16 cellular contexts compared by ENCODE assay signal in the genomic region with DNA sequence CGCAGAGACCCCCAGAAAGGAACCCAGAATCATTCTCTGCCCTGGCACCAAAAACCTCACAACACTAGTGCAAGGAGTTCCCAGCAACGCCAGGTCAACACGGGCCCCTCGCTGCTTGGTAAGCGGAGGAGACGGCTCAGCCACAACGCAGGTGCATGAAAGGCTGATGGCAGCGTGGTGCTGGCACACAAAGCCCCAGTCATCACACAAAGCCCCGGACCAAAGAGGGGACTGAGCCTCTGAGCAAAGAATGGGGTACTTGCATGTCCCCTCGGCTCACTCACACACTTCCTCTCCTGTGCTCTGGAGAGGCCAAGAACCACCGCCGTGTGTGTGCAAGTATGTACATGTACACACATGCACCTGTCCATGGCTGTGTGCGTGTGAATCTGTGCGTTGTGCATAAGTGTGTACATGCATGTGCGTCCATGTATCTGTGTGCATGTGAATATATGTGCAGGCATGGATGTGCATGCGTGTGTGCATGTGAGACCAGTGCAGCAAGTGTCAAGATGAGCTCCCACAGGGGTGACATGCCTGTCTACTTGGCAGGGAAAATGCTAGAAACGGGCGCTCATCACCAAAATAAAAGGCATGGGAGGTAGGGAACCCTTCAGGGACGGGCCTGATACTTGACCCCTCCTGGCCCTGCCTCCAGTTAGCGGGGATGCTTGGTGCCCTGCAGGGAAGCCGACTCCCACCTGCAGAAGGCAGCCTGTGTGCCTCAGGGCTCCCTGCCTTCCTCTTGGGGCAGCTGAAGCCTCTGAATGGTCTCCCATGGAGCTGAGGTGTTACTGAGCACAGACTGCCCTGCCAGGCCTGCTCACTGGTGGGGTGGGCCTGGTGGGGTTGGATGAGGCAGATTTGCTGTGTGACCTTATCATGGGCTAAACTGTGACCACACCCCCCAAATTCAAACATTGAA.
DNase-seq lines count a peak whose midpoint lies in the region; ATAC-seq, FAIRE-seq and TF ChIP-seq lines count a peak whose summit lies in the region.
"Had no signal": no experiment of that assay in that cellular context is flagged by ENCODE, and none has a peak within 500 bp of the region (broad histone marks: within the 10 kb centered on the region; RNA-seq: fewer than 3 reads in every experiment).

No MANE protein-coding gene starts in this region.

- TF ChIP-seq POLR2A in right lobe of liver (IDR thresholded peaks at IDR 0.05) (no peak), HepG2 (IDR thresholded peaks at IDR 0.05; ENCODE audit: insufficient read depth in 1 of 2, low read depth in 2 of 2, low read length in 2 of 2) (no peak)

- no peaks in the 10 kb centered on the region for H3K27me3 ChIP-seq in right lobe of liver
- peaks cover 6 to 36% of the 10 kb centered on the region in 2 experiments for H3K27me3 ChIP-seq in HepG2 (ENCODE audit: control insufficient read depth in 1 of 2, insufficient read depth in 2 of 2, low read length in 2 of 2)
- peaks cover 0 to 40% (median 0%) of the 10 kb centered on the region in 3 experiments for H3K27me3 ChIP-seq in neuronal stem cell (ENCODE audit: control insufficient read depth in 3 of 3, insufficient read depth in 3 of 3, low read depth in 1 of 3, low read length in 3 of 3)
- no peaks in the 10 kb centered on the region for H3K27me3 ChIP-seq in CD4-positive, alpha-beta T cell (ENCODE audit: control insufficient read depth, insufficient read depth, low read length)

- in situ Hi-C loops in HepG2 (cut with HindIII; ENCODE audit: extremely low pct_ligation_motif_present, low pct_unique_long_range_greater_than_20kb): no loop called here

- no peak for FAIRE-seq in HepG2 (lab: Jason Lieb, UNC)
- FAIRE-seq: A549, D721Med had no signal

- no peak overlapping the region for H3K27ac Mint-ChIP-seq in CD4-positive, alpha-beta T cell

- TF ChIP-seq CTCF in right lobe of liver (IDR thresholded peaks at IDR 0.05): no peak
- TF ChIP-seq CTCF in HepG2 (CRISPR knock-in tag; IDR thresholded peaks at IDR 0.05): no peak
- no peak for TF ChIP-seq CTCF in CD4-positive, alpha-beta T cell (IDR thresholded peaks at IDR 0.05)

- no peak overlapping the region for H2BK120ac ChIP-seq in neuronal stem cell (ENCODE audit: low read depth, low read length)

- H3K27ac ChIP-seq in right lobe of liver (no peak overlapping the region), HepG2 (ENCODE audit: extremely low read length, insufficient read depth, low read length) (no peak overlapping the region), angular gyrus (ENCODE audit: low read depth, low read length) (peak overlapping the region; percentile 54), neuronal stem cell (replicated peaks; ENCODE audit: low read length) (no peak overlapping the region)
- H3K27ac ChIP-seq in CD4-positive, alpha-beta T cell (ENCODE audit: low read depth, low read length): no peak overlapping the region
- H3K27ac ChIP-seq: A549, GM23248, SJCRH30 had no signal

- H2AK5ac ChIP-seq in neuronal stem cell (ENCODE audit: low read depth, low read length): peak overlapping the region; percentile 94

- peak overlapping the region; percentile 17 for H3K4ac ChIP-seq in neuronal stem cell (ENCODE audit: low read length)

- POLR2A ChIA-PET in HepG2 (lab: Yijun Ruan, JAX): no interaction called here
- POLR2A ChIA-PET in CD4-positive, alpha-beta T cell (lab: Charles Lee): no interaction called here

- H2BK5ac ChIP-seq in neuronal stem cell (ENCODE audit: low read length): no peak overlapping the region

- H4K20me1 ChIP-seq in HepG2 (ENCODE audit: insufficient read depth, low read length): no peaks in the 10 kb centered on the region

- H3K9me3 ChIP-seq in right lobe of liver: no peaks in the 10 kb centered on the region
- H3K9me3 ChIP-seq in HepG2 (ENCODE audit: low read length): no peaks in the 10 kb centered on the region
- H3K9me3 ChIP-seq in neuronal stem cell (replicated peaks in 1 of 2; ENCODE audit: control insufficient read depth in 2 of 2, insufficient read depth in 1 of 2, low read depth in 1 of 2, low read length in 2 of 2): no peaks in the 10 kb centered on the region
- H3K9me3 ChIP-seq in CD4-positive, alpha-beta T cell (ENCODE audit: control insufficient read depth, low read length): no peaks in the 10 kb centered on the region
- H3K9me3 ChIP-seq: A549, SJCRH30 had no signal

- H3K4me2 ChIP-seq in HepG2 (ENCODE audit: low read depth, low read length) (no peak overlapping the region), neuronal stem cell (ENCODE audit: insufficient read depth, low read length, poor library complexity, severe bottlenecking) (no peak overlapping the region)
- H3K4me2 ChIP-seq: A549 had no signal

- DNase-seq in right lobe of liver: peak in 2 of 3 donors; percentile 36 to 40
- no peak for DNase-seq in HepG2 (ENCODE audit: low spot score)
- no peak for DNase-seq in neuronal stem cell (ENCODE audit: low spot score)
- no peak for DNase-seq in activated T-cell treated with anti-CD3 and anti-CD28 coated beads, Interleukin-2, amount 50 U/mL, for 1 hour
- no peak for DNase-seq in CD4-positive, alpha-beta T cell
- no peak for DNase-seq in NCI-H82 (lab: John Stamatoyannopoulos, UW)
- DNase-seq: DMS79 treated with DMSO at 0.1 percent for 48 hours, GM23248, Kasumi-1, NCI-H2029, RPMI8226, SJCRH30 had no signal

- H3K18ac ChIP-seq in neuronal stem cell (ENCODE audit: low read length): no peak overlapping the region

- no TSS peak for BruUV-seq in HepG2 (replicated peaks; lab: Mats Ljungman, UMichigan)

- H2BK15ac ChIP-seq in neuronal stem cell (ENCODE audit: low read length): peak overlapping the region; percentile 30

- no peak for ATAC-seq in right lobe of liver
- no peak for ATAC-seq in HepG2
- no peak for ATAC-seq in CD4-positive, alpha-beta T cell (ENCODE audit: poor library complexity)
- ATAC-seq: A549 had no signal

- H3K79me2 ChIP-seq in HepG2 (ENCODE audit: insufficient read depth, low read length): no peaks in the 10 kb centered on the region

- H2AFZ ChIP-seq in HepG2 (ENCODE audit: low read length): no peak overlapping the region
- H2AFZ ChIP-seq in neuronal stem cell (ENCODE audit: low read length): no peak overlapping the region
- H2AFZ ChIP-seq: GM23248 had no signal

- peak overlapping the region; percentile 85 for H3K14ac ChIP-seq in neuronal stem cell (ENCODE audit: low read length)

- peaks cover 17% of the 10 kb centered on the region for H3K4me1 Mint-ChIP-seq in CD4-positive, alpha-beta T cell (ENCODE audit: low read depth)
- H3K4me1 Mint-ChIP-seq: CD14-positive monocyte had no signal

- 92% methylated on average over 13 of the region's 21 CpGs for WGBS in right lobe of liver (ENCODE audit: insufficient coverage, low coverage, low lambda C conversion rate, missing lambda C conversion rate)
- 35% methylated on average over 13 of the region's 21 CpGs for WGBS in HepG2 (ENCODE audit: low lambda C conversion rate)
- no CpG with 5 or more reads among the region's 21 CpGs for WGBS in neuronal stem cell (ENCODE audit: extremely low coverage in 2 of 2, insufficient read length in 2 of 2, insufficient replicate concordance in 1 of 2), 2 donors

- H3K36me3 ChIP-seq in right lobe of liver (no peaks in the 10 kb centered on the region), HepG2 (replicated peaks in 1 of 2; ENCODE audit: control insufficient read depth in 1 of 2, insufficient read depth in 2 of 2, low read length in 2 of 2) (no peaks in the 10 kb centered on the region), neuronal stem cell (replicated peaks in 1 of 2; ENCODE audit: control insufficient read depth in 2 of 2, insufficient read depth in 2 of 2, low read length in 2 of 2) (no peaks in the 10 kb centered on the region)
- H3K36me3 ChIP-seq: SJCRH30 had no signal

- H3K4me1 ChIP-seq in right lobe of liver (peaks cover 0 to 6% (median 2%) of the 10 kb centered on the region in 4 donors), HepG2 (ENCODE audit: insufficient read depth, low read length) (peaks cover 26% of the 10 kb centered on the region), neuronal stem cell (ENCODE audit: control insufficient read depth in 2 of 2, insufficient read depth in 1 of 2, low read depth in 1 of 2, low read length in 2 of 2) (peaks cover 0 to 5% of the 10 kb centered on the region in 2 donors)
- H3K4me1 ChIP-seq: A549 had no signal

- H3K36me3 Mint-ChIP-seq in CD4-positive, alpha-beta T cell (ENCODE audit: low read depth): no peaks in the 10 kb centered on the region
- H3K36me3 Mint-ChIP-seq: CD14-positive monocyte had no signal

- intact Hi-C loops in right lobe of liver (cut with DNase I) (no loop called here), HepG2 (cut with micrococcal nuclease; ENCODE audit: unreplicated experiment) (no loop called here)
- intact Hi-C loops in CD4-positive, alpha-beta T cell (cut with DNase I, micrococcal nuclease): no loop called here

- no peak overlapping the region for H3K9ac ChIP-seq in HepG2 (ENCODE audit: insufficient read depth, low read depth, low read length)
- H3K9ac ChIP-seq in neuronal stem cell (ENCODE audit: low read depth, low read length, poor library complexity): peak overlapping the region; percentile 75
- H3K9ac ChIP-seq: GM23248 had no signal

- H2BK12ac ChIP-seq in neuronal stem cell (ENCODE audit: low read length): no peak overlapping the region

- H3K4me3 ChIP-seq in right lobe of liver (no peak overlapping the region), HepG2 (replicated peaks in 1 of 3; ENCODE audit: insufficient read depth in 1 of 3, low read depth in 2 of 3, low read length in 3 of 3) (no peak overlapping the region), neuronal stem cell (ENCODE audit: low read length in 2 of 2) (no peak overlapping the region)
- H3K4me3 ChIP-seq: A549, GM23248, SJCRH30 had no signal

- no peak overlapping the region for H4K91ac ChIP-seq in neuronal stem cell (ENCODE audit: low read depth, low read length, poor library complexity)

- no peaks in the 10 kb centered on the region for H3K79me1 ChIP-seq in neuronal stem cell (ENCODE audit: low read depth, low read length)

- no peaks in the 10 kb centered on the region for H3K27me3 Mint-ChIP-seq in CD4-positive, alpha-beta T cell

- no peak overlapping the region for H3K23ac ChIP-seq in neuronal stem cell (ENCODE audit: low read depth, low read length, poor library complexity)

- no peak for TF ChIP-seq RAD21 in HepG2 (CRISPR knock-in tag; IDR thresholded peaks at IDR 0.05)

- no peaks in the 10 kb centered on the region for H3K9me3 Mint-ChIP-seq in CD4-positive, alpha-beta T cell
- H3K9me3 Mint-ChIP-seq: CD14-positive monocyte had no signal

- no peak overlapping the region for H3K4me3 Mint-ChIP-seq in CD4-positive, alpha-beta T cell
- H3K4me3 Mint-ChIP-seq: CD14-positive monocyte had no signal

- CTCF ChIA-PET in HepG2 (lab: Yijun Ruan, JAX; ENCODE audit: low intra/inter-chr PET ratio, low total read pairs): no interaction called here
- CTCF ChIA-PET in CD4-positive, alpha-beta T cell (lab: Charles Lee): no interaction called here

- no peak overlapping the region for H4K8ac ChIP-seq in neuronal stem cell (ENCODE audit: low read depth, low read length)

- TF ChIP-seq EP300 in HepG2 (IDR thresholded peaks at IDR 0.05; ENCODE audit: low read depth in 2 of 2, low read length in 2 of 2) (no peak), HepG2 (CRISPR knock-in tag; IDR thresholded peaks at IDR 0.05; ENCODE audit: borderline replicate concordance) (no peak)

TF ChIP-seq in HepG2, 621 proteins besides CTCF, POLR2A, EP300 and RAD21 (continues in another document):
- TF ChIP-seq PHF5A (CRISPR knock-in tag; IDR thresholded peaks at IDR 0.05; ENCODE audit: low read depth, unreplicated experiment): no peak

Comparison
In these comparisons a context has a peak if more than half of its experiments do, and no peak if none do; other contexts are left out.
1. DNase-seq: peak in right lobe of liver (2 of 3); none in HepG2 (single experiment), neuronal stem cell (single experiment), activated T-cell treated with anti-CD3 and anti-CD28 coated beads, Interleukin-2, amount 50 U/mL, for 1 hour (single experiment), CD4-positive, alpha-beta T cell (0 of 10) and NCI-H82 (single experiment).